ENCODE assay signal across 8 cellular contexts in the genomic region with DNA sequence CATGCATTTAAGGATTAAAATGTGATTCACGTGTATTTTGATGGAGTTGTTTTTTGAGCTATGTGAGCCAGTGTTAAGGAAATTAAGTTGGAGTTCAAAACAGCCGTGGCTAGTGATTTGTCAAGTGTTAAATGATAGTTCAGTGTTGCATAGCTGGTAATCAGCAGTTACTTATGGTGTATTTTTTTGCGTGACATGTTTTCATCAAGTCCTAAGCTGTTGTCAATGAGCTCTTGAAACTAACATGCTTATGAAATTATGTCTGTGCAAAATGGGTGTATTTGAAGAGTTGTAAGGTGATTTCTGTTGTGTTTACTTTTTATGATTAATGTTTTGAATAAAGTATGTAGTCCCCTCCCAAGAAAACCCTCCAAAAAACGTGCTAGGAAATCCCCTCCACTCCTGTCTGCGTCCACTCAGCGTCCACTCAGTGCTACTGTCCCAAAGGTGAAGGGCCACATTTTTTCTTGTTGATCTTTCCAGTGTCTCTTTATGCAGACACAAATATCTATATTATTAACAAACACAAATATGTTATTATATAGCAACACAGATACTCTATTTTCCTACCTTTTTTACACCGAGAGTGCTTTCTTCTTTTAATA. TPM values are rescaled to one million over a fixed set of nuclear protein-coding genes. Genes with fewer than 3 reads are reported as not detected.
DNase-seq lines count a peak whose midpoint lies in the region; ATAC-seq, FAIRE-seq and TF ChIP-seq lines count a peak whose summit lies in the region.

No MANE protein-coding gene starts in this region.

- no peak overlapping the region for H2AFZ ChIP-seq in astrocyte (ENCODE audit: low read depth, low read length)

- peak overlapping the region; percentile 76 for H3K4me3 Mint-ChIP-seq in astrocyte (ENCODE audit: unreplicated experiment)

- peak overlapping the region; percentile 40 for H3K4me3 ChIP-seq in astrocyte (ENCODE audit: insufficient read depth, low read depth, low read length)
- H3K4me3 ChIP-seq in right lobe of liver: peak overlapping the region in 2 of 3 donors; percentile 7 to 10

- H3K27ac Mint-ChIP-seq in astrocyte (ENCODE audit: unreplicated experiment): peak overlapping the region; percentile 98

- peak; percentile 46 for DNase-seq in A172 (ENCODE audit: low spot score)
- no peak for DNase-seq in astrocyte (ENCODE audit: low read depth)
- peak in 1 of 3 donors; percentile 24 for DNase-seq in right lobe of liver
- DNase-seq in COLO668 (lab: John Stamatoyannopoulos, UW; ENCODE audit: unreplicated experiment): no peak
- no peak for DNase-seq in SHP77 (lab: John Stamatoyannopoulos, UW)
- no peak for DNase-seq in activated CD4-positive, alpha-beta T cell treated with anti-CD3 and anti-CD28 coated beads for 4 hours

- H3K27me3 Mint-ChIP-seq in astrocyte (ENCODE audit: low read depth, unreplicated experiment): no peaks in the 10 kb centered on the region

- peak overlapping the region; percentile 67 for H3K4me2 ChIP-seq in astrocyte (ENCODE audit: low read length)

- H3K4me1 Mint-ChIP-seq in astrocyte (ENCODE audit: low read depth, unreplicated experiment): peaks cover 47% of the 10 kb centered on the region

- ATAC-seq in GM18868 (IDR thresholded peaks at IDR 0.05; ENCODE audit: unreplicated experiment) (peak; percentile 8), right lobe of liver (no peak), HG03095 (IDR thresholded peaks at IDR 0.05; ENCODE audit: unreplicated experiment) (no peak)

- no peak for TF ChIP-seq POLR2A in right lobe of liver (IDR thresholded peaks at IDR 0.05)

- no peak for FAIRE-seq in astrocyte (lab: Jason Lieb, UNC)

- no peak for TF ChIP-seq CTCF in astrocyte (IDR thresholded peaks at IDR 0.05; ENCODE audit: insufficient read depth, low read depth, low read length)
- TF ChIP-seq CTCF in right lobe of liver (IDR thresholded peaks at IDR 0.05): no peak

- H3K27ac ChIP-seq in astrocyte (ENCODE audit: low read depth, low read length) (peak overlapping the region; percentile 92), right lobe of liver (peak overlapping the region; percentile 36 to 39 (median 37))

- no peaks in the 10 kb centered on the region for H3K9me3 Mint-ChIP-seq in astrocyte (ENCODE audit: unreplicated experiment)

- H3K79me2 ChIP-seq in astrocyte (ENCODE audit: insufficient read depth, low read length): peaks cover 90% of the 10 kb centered on the region

- H3K36me3 ChIP-seq in astrocyte (ENCODE audit: insufficient read depth, low read length) (no peaks in the 10 kb centered on the region), right lobe of liver (no peaks in the 10 kb centered on the region)

- H3K9me3 ChIP-seq in astrocyte (ENCODE audit: insufficient read depth, low read depth, low read length): no peaks in the 10 kb centered on the region
- H3K9me3 ChIP-seq in right lobe of liver: no peaks in the 10 kb centered on the region

- H4K20me1 ChIP-seq in astrocyte (ENCODE audit: insufficient read depth, low read length): peaks cover 27% of the 10 kb centered on the region

- H3K27me3 ChIP-seq in astrocyte (ENCODE audit: insufficient read depth, low read length) (no peaks in the 10 kb centered on the region), right lobe of liver (no peaks in the 10 kb centered on the region)

- H3K4me1 ChIP-seq in astrocyte (ENCODE audit: insufficient read depth, low read length) (peaks cover 27% of the 10 kb centered on the region), right lobe of liver (peaks cover 4 to 59% (median 19%) of the 10 kb centered on the region in 4 donors)

- peak overlapping the region; percentile 50 for H3K9ac ChIP-seq in astrocyte (ENCODE audit: low read length)

- 32% methylated on average over 7 of the region's 7 CpGs for WGBS in right lobe of liver (ENCODE audit: insufficient coverage, low coverage, low lambda C conversion rate, missing lambda C conversion rate)

- intact Hi-C loops in right lobe of liver (cut with DNase I): loop anchor here (5.0 to 10.0 kb wide), 3 partner anchors 55 to 215 kb away; no protein-coding TSS in a partner anchor

- peaks cover 1% of the 10 kb centered on the region for H3K36me3 Mint-ChIP-seq in astrocyte (ENCODE audit: low read depth, unreplicated experiment)

RNA-seq across cellular contexts. Expression of a gene that starts 30.0 kb away (rescaled TPM):
- 76.5 and 106 TPM in 2 replicates for total RNA-seq in A172 (2014; rRNA removed; shearing (Covaris generic))
- 105 and 107 TPM in 2 replicates for total RNA-seq in astrocyte
- total RNA-seq in right lobe of liver: 10 to 100 TPM; 41.5 to 53.2 (median 44.6) TPM
